ENCODE assay signal across 1 cellular context in the genomic region with DNA sequence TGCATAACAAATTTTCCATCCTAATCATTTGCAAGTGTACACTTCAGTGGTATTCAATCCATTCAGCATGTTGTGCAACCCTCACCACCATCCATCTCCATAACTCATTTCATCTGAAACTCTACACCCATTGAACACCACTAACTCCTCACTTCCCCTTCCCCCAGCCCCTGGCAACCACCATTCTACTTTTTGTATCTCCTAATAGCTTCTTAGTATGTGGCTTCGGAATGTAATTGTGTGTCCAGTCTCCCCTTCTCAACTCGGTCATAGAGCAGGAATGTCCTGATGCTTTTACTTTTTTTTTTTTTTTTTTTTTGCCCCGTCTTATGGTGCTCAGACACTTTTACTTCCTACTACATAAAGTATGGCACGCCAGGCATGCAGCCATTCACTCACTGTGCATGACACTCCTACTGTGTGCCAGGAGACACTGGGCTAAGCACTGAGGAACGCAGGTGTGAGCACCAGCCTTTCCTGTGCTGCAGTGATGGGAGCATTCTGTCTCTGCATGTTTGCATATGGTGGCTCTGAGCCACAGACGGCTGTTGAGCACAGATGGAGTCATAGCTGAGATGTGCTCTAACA.
TF ChIP-seq lines count a peak whose summit lies in the region.

No MANE protein-coding gene starts in this region.

TF ChIP-seq in WTC11, 78 proteins besides CTCF, POLR2A, EP300 and RAD21 (continued from another document):
- TF ChIP-seq, protein P1, sequence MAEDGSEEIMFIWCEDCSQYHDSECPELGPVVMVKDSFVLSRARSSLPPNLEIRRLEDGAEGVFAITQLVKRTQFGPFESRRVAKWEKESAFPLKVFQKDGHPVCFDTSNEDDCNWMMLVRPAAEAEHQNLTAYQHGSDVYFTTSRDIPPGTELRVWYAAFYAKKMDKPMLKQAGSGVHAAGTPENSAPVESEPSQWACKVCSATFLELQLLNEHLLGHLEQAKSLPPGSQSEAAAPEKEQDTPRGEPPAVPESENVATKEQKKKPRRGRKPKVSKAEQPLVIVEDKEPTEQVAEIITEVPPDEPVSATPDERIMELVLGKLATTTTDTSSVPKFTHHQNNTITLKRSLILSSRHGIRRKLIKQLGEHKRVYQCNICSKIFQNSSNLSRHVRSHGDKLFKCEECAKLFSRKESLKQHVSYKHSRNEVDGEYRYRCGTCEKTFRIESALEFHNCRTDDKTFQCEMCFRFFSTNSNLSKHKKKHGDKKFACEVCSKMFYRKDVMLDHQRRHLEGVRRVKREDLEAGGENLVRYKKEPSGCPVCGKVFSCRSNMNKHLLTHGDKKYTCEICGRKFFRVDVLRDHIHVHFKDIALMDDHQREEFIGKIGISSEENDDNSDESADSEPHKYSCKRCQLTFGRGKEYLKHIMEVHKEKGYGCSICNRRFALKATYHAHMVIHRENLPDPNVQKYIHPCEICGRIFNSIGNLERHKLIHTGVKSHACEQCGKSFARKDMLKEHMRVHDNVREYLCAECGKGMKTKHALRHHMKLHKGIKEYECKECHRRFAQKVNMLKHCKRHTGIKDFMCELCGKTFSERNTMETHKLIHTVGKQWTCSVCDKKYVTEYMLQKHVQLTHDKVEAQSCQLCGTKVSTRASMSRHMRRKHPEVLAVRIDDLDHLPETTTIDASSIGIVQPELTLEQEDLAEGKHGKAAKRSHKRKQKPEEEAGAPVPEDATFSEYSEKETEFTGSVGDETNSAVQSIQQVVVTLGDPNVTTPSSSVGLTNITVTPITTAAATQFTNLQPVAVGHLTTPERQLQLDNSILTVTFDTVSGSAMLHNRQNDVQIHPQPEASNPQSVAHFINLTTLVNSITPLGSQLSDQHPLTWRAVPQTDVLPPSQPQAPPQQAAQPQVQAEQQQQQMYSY (CRISPR knock-in tag; IDR thresholded peaks at IDR 0.05), result no peak
- TF ChIP-seq RORB (CRISPR knock-in tag; IDR thresholded peaks at IDR 0.05) (no peak), NFYB (CRISPR knock-in tag; conservative IDR thresholded peaks at IDR 0.05; ENCODE audit: low read depth) (no peak), FOXP1 (CRISPR knock-in tag; IDR thresholded peaks at IDR 0.05; ENCODE audit: borderline replicate concordance) (no peak)
- TF ChIP-seq, protein P2, sequence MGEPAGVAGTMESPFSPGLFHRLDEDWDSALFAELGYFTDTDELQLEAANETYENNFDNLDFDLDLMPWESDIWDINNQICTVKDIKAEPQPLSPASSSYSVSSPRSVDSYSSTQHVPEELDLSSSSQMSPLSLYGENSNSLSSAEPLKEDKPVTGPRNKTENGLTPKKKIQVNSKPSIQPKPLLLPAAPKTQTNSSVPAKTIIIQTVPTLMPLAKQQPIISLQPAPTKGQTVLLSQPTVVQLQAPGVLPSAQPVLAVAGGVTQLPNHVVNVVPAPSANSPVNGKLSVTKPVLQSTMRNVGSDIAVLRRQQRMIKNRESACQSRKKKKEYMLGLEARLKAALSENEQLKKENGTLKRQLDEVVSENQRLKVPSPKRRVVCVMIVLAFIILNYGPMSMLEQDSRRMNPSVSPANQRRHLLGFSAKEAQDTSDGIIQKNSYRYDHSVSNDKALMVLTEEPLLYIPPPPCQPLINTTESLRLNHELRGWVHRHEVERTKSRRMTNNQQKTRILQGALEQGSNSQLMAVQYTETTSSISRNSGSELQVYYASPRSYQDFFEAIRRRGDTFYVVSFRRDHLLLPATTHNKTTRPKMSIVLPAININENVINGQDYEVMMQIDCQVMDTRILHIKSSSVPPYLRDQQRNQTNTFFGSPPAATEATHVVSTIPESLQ (CRISPR knock-in tag; IDR thresholded peaks at IDR 0.05), result no peak
- TF ChIP-seq, protein P3, sequence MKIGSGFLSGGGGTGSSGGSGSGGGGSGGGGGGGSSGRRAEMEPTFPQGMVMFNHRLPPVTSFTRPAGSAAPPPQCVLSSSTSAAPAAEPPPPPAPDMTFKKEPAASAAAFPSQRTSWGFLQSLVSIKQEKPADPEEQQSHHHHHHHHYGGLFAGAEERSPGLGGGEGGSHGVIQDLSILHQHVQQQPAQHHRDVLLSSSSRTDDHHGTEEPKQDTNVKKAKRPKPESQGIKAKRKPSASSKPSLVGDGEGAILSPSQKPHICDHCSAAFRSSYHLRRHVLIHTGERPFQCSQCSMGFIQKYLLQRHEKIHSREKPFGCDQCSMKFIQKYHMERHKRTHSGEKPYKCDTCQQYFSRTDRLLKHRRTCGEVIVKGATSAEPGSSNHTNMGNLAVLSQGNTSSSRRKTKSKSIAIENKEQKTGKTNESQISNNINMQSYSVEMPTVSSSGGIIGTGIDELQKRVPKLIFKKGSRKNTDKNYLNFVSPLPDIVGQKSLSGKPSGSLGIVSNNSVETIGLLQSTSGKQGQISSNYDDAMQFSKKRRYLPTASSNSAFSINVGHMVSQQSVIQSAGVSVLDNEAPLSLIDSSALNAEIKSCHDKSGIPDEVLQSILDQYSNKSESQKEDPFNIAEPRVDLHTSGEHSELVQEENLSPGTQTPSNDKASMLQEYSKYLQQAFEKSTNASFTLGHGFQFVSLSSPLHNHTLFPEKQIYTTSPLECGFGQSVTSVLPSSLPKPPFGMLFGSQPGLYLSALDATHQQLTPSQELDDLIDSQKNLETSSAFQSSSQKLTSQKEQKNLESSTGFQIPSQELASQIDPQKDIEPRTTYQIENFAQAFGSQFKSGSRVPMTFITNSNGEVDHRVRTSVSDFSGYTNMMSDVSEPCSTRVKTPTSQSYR (CRISPR knock-in tag; IDR thresholded peaks at IDR 0.05), result no peak
